In genomic region chr20:49319204-49319809, GRCh38 we compare ENCODE assay signal across 11 cellular contexts. TPM values are rescaled to one million over a fixed set of nuclear protein-coding genes. Genes with fewer than 3 reads are reported as not detected.
DNase-seq lines count a peak whose midpoint lies in the region; ATAC-seq and TF ChIP-seq lines count a peak whose summit lies in the region.
"Had no signal": no experiment of that assay in that cellular context is flagged by ENCODE, and none has a peak within 500 bp of the region (broad histone marks: within the 10 kb centered on the region; RNA-seq: fewer than 3 reads in every experiment).

No MANE protein-coding gene starts in this region.

- H3K4me1 ChIP-seq in CD8-positive, alpha-beta T cell (ENCODE audit: insufficient read depth, low read length): peaks cover 22% of the 10 kb centered on the region
- peaks cover 17% of the 10 kb centered on the region for H3K4me1 ChIP-seq in Loucy (ENCODE audit: insufficient read depth, low read length, poor library complexity, severe bottlenecking)

- TF ChIP-seq CTCF in CD8-positive, alpha-beta T cell (IDR thresholded peaks at IDR 0.05): no peak
- TF ChIP-seq CTCF in Loucy (conservative IDR thresholded peaks at IDR 0.05; ENCODE audit: low read length): no peak
- TF ChIP-seq CTCF in dorsolateral prefrontal cortex (IDR thresholded peaks at IDR 0.05 in 54 of 56, conservative IDR thresholded peaks at IDR 0.05 in 2 of 56; ENCODE audit: low read depth in 1 of 56, partially characterized antibody in 56 of 56): no peak
- no peak for TF ChIP-seq CTCF in nephron progenitor cell (IDR thresholded peaks at IDR 0.05)

- peak overlapping the region; percentile 87 for H3K4me2 ChIP-seq in Loucy (ENCODE audit: low read depth, low read length, poor library complexity, severe bottlenecking)

- H3K27ac Mint-ChIP-seq in CD8-positive, alpha-beta T cell: no peak overlapping the region
- H3K27ac Mint-ChIP-seq in nephron progenitor cell: no peak overlapping the region

- no peaks in the 10 kb centered on the region for H3K36me3 ChIP-seq in CD8-positive, alpha-beta T cell (ENCODE audit: insufficient read depth, low read length)
- H3K36me3 ChIP-seq in Loucy (ENCODE audit: insufficient read depth, low read length): no peaks in the 10 kb centered on the region

- H3K27ac ChIP-seq in CD8-positive, alpha-beta T cell (ENCODE audit: low read depth, low read length): no peak overlapping the region
- peak overlapping the region in 3 of 59 donors; percentile 31 to 64 (median 52) for H3K27ac ChIP-seq in dorsolateral prefrontal cortex
- H3K27ac ChIP-seq: SK-N-MC had no signal

- no peaks in the 10 kb centered on the region for H3F3A ChIP-seq in Loucy (ENCODE audit: low read depth)

- intact Hi-C loops in CD8-positive, alpha-beta T cell (cut with DNase I, micrococcal nuclease): no loop called here
- intact Hi-C loops in dorsolateral prefrontal cortex (cut with DNase I): no loop called here

- H3K9ac ChIP-seq in Loucy (ENCODE audit: low read depth, low read length, poor library complexity, severe bottlenecking): no peak overlapping the region

- DNase-seq in CD8-positive, alpha-beta T cell: no peak
- DNase-seq in dorsolateral prefrontal cortex: no peak
- no peak for DNase-seq in nephron progenitor cell
- no peak for DNase-seq in epidermal melanocyte (ENCODE audit: insufficient read length, low spot score)
- no peak for DNase-seq in anterior cingulate cortex (lab: John Stamatoyannopoulos, UW)
- DNase-seq in T1000 (lab: John Stamatoyannopoulos, UW): no peak
- DNase-seq: HCEC 1CT, NCI-H2107 had no signal

- peak overlapping the region; percentile 66 for H3K4me3 ChIP-seq in CD8-positive, alpha-beta T cell (ENCODE audit: low read depth, low read length)
- H3K4me3 ChIP-seq in Loucy (ENCODE audit: low read length, poor library complexity, severe bottlenecking) (peak overlapping the region; percentile 73), dorsolateral prefrontal cortex (peak overlapping the region in 58 of 59 donors; percentile 39 to 78 (median 63))

- no peaks in the 10 kb centered on the region for H3K9me3 ChIP-seq in CD8-positive, alpha-beta T cell (ENCODE audit: low read length)
- no peaks in the 10 kb centered on the region for H3K9me3 ChIP-seq in Loucy (ENCODE audit: insufficient read depth, low read depth, low read length)

- no peak for ATAC-seq in CD8-positive, alpha-beta T cell
- no peak for ATAC-seq in GM18511 (IDR thresholded peaks at IDR 0.05; ENCODE audit: unreplicated experiment)

- H2AFZ ChIP-seq in Loucy (ENCODE audit: low read length): peak overlapping the region; percentile 98

- no peaks in the 10 kb centered on the region for H3K79me2 ChIP-seq in Loucy (ENCODE audit: insufficient read depth, low read length)

- H4K20me1 ChIP-seq in Loucy (ENCODE audit: insufficient read depth, low read length, poor library complexity, severe bottlenecking): no peaks in the 10 kb centered on the region

- peaks cover 14% of the 10 kb centered on the region for H3K27me3 ChIP-seq in CD8-positive, alpha-beta T cell (ENCODE audit: insufficient read depth, low read length)
- H3K27me3 ChIP-seq in Loucy (ENCODE audit: insufficient read depth, low read length, poor library complexity, severe bottlenecking) (no peaks in the 10 kb centered on the region), dorsolateral prefrontal cortex (peaks cover 0 to 32% (median 4%) of the 10 kb centered on the region in 45 donors)

- peak overlapping the region; percentile 90 for H3K4me3 Mint-ChIP-seq in CD8-positive, alpha-beta T cell
- peak overlapping the region; percentile 80 for H3K4me3 Mint-ChIP-seq in nephron progenitor cell

- H3K9me3 Mint-ChIP-seq in CD8-positive, alpha-beta T cell: no peaks in the 10 kb centered on the region
- peaks cover 20% of the 10 kb centered on the region for H3K9me3 Mint-ChIP-seq in nephron progenitor cell

- H3K36me3 Mint-ChIP-seq in CD8-positive, alpha-beta T cell: no peaks in the 10 kb centered on the region
- no peaks in the 10 kb centered on the region for H3K36me3 Mint-ChIP-seq in nephron progenitor cell (ENCODE audit: low read depth)

- CTCF ChIA-PET in CD8-positive, alpha-beta T cell (lab: Charles Lee): interaction anchor here (0.9 to 1.5 kb wide), 3 partner anchors 14 to 73 kb away, joined by 3 to 9 read pairs (median 5); no protein-coding TSS in a partner anchor

- no peaks in the 10 kb centered on the region for H3K9me2 ChIP-seq in Loucy (replicated peaks; ENCODE audit: low read depth, low read length)

- POLR2A ChIA-PET in CD8-positive, alpha-beta T cell (lab: Charles Lee): interaction anchor here (0.9 to 2.5 kb wide), 5 partner anchors 11 to 77 kb away, joined by 3 to 8 read pairs (median 4); no protein-coding TSS in a partner anchor

- peaks cover 36% of the 10 kb centered on the region for H3K27me3 Mint-ChIP-seq in CD8-positive, alpha-beta T cell (ENCODE audit: low read depth)
- H3K27me3 Mint-ChIP-seq in nephron progenitor cell (ENCODE audit: low read depth, poor library complexity): peaks cover 97% of the 10 kb centered on the region

- peaks cover 28% of the 10 kb centered on the region for H3K4me1 Mint-ChIP-seq in CD8-positive, alpha-beta T cell (ENCODE audit: low read depth)
- peaks cover 8% of the 10 kb centered on the region for H3K4me1 Mint-ChIP-seq in nephron progenitor cell

RNA-seq across cellular contexts. Expression of gene ZNFX1, which starts 41.5 kb away (rescaled TPM):
- 10 to 100 TPM; 53.8 to 55.0 TPM for total RNA-seq in CD8-positive, alpha-beta T cell
- 10 to 100 TPM; 21.0 to 37.9 (median 26.1) TPM for total RNA-seq in dorsolateral prefrontal cortex
